ENCODE assay signal across 9 cellular contexts in the genomic region with DNA sequence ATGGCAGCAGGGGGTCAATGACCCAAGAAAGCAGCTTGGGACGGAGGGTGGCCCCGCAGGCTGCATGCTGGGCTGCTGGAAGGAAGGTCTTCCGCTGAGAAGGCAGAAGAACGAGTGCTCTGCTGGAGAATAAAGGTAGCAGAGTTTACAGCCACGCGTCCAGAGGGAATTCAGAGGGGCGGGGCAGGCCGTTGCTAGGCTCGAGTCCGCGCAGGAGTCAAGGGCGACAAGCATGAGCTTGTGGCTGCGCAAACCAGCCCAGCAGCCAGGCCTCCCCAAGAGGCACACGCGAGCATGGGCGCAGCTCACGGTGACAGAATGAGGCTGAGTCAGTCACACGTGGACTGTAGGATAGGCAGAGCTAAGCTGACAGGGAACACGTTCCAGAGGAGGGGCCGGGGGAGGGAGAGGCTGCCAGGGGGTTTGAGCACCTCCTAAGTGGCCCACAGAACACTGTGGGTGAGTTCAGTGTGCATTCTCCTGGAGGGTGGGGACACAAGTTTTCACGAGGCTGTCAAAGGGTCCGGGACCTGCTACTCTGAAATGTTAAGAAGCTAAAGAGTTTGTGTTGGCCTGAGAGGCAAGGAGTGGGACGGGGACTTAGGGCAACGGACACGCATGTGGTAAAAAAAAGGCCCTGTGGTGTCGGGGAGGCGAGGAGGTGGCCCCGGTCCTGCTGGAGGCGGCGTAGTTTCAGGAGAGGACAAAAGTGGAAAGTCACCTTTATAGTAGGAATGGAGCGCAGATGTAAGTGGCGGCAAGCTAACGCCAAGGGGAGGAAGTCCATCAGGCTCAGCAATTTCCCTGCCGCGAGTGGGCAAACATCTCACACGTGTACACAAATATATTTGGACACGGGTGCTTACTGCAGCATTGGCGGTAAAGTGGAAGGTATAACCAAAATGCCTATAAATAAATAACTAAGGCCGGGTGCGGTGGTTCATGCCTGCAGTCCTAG. TPM values are rescaled to one million over a fixed set of nuclear protein-coding genes. Genes with fewer than 3 reads are reported as not detected.
A peak's percentile ranks its signal among the peaks of the same experiment; 100 is the strongest.
DNase-seq lines count a peak whose midpoint lies in the region; ATAC-seq lines count a peak whose summit lies in the region.
"Had no signal": no experiment of that assay in that cellular context is flagged by ENCODE, and none has a peak within 500 bp of the region (broad histone marks: within the 10 kb centered on the region; RNA-seq: fewer than 3 reads in every experiment).

No MANE protein-coding gene starts in this region.

- peaks cover 8% of the 10 kb centered on the region for H3K4me1 Mint-ChIP-seq in activated T-helper 2 cell treated with anti-CD3 and anti-CD28 coated beads, Interferon-gamma antibody, Interleukin-2, Interleukin-4, amounts not matched to agents 10 μg/mL and 5 μg/mL and 100 μg/mL, durations not matched to agents 14 hours and 24 hours and 36 hours (ENCODE audit: low read depth)

- intact Hi-C loops in activated T-helper 2 cell treated with anti-CD3 and anti-CD28 coated beads, Interferon-gamma antibody, Interleukin-2, Interleukin-4, amounts not matched to agents 10 μg/mL and 5 μg/mL and 100 μg/mL, durations not matched to agents 14 hours and 24 hours and 36 hours (cut with micrococcal nuclease), result no loop called here

- no peaks in the 10 kb centered on the region for H3K36me3 Mint-ChIP-seq in activated T-helper 2 cell treated with anti-CD3 and anti-CD28 coated beads, Interferon-gamma antibody, Interleukin-2, Interleukin-4, amounts not matched to agents 10 μg/mL and 5 μg/mL and 100 μg/mL, durations not matched to agents 14 hours and 24 hours and 36 hours (ENCODE audit: low read depth)

- H3K9me3 Mint-ChIP-seq in activated T-helper 2 cell treated with anti-CD3 and anti-CD28 coated beads, Interferon-gamma antibody, Interleukin-2, Interleukin-4, amounts not matched to agents 10 μg/mL and 5 μg/mL and 100 μg/mL, durations not matched to agents 14 hours and 24 hours and 36 hours, result no peaks in the 10 kb centered on the region

- peak; percentile 91 for ATAC-seq in left lobe of liver

- no peaks in the 10 kb centered on the region for H3K27me3 Mint-ChIP-seq in activated T-helper 2 cell treated with anti-CD3 and anti-CD28 coated beads, Interferon-gamma antibody, Interleukin-2, Interleukin-4, amounts not matched to agents 10 μg/mL and 5 μg/mL and 100 μg/mL, durations not matched to agents 14 hours and 24 hours and 36 hours (ENCODE audit: low read depth)

- H3K27ac Mint-ChIP-seq in activated T-helper 2 cell treated with anti-CD3 and anti-CD28 coated beads, Interferon-gamma antibody, Interleukin-2, Interleukin-4, amounts not matched to agents 10 μg/mL and 5 μg/mL and 100 μg/mL, durations not matched to agents 14 hours and 24 hours and 36 hours, result no peak overlapping the region

- peak overlapping the region; percentile 80 for H3K27ac ChIP-seq in cingulate gyrus (ENCODE audit: low read depth, low read length)
- no peak overlapping the region for H3K27ac ChIP-seq in substantia nigra (ENCODE audit: low read depth, low read length, poor library complexity, severe bottlenecking)
- H3K27ac ChIP-seq: HL-60 had no signal

- H3K4me3 Mint-ChIP-seq in activated T-helper 2 cell treated with anti-CD3 and anti-CD28 coated beads, Interferon-gamma antibody, Interleukin-2, Interleukin-4, amounts not matched to agents 10 μg/mL and 5 μg/mL and 100 μg/mL, durations not matched to agents 14 hours and 24 hours and 36 hours (ENCODE audit: low read depth), result no peak overlapping the region

- DNase-seq in DMS79 (lab: John Stamatoyannopoulos, UW) (peak; percentile 73), NCI-H2196 (lab: John Stamatoyannopoulos, UW; ENCODE audit: unreplicated experiment) (peak; percentile 64), left lobe of liver (ENCODE audit: low spot score) (peak; percentile 60), substantia nigra (lab: John Stamatoyannopoulos, UW) (peak in 32 of 49 donors; percentile 6 to 71 (median 34))
- no peak for DNase-seq in activated T-helper 2 cell treated with anti-CD3 and anti-CD28 coated beads, Interferon-gamma antibody, Interleukin-2, Interleukin-4, amounts not matched to agents 10 μg/mL and 5 μg/mL and 100 μg/mL, durations not matched to agents 14 hours and 24 hours and 36 hours (ENCODE audit: low spot score)
- no peak for DNase-seq in stimulated activated CD4-positive, alpha-beta T cell treated with anti-CD3 and anti-CD28 coated beads, Interleukin-1b, Interleukin-23, amount 100 ng/mL, for 48 hours
- no peak for DNase-seq in effector CD4-positive, alpha-beta T cell

RNA-seq across cellular contexts. Expression of a gene that starts 17.7 kb away (rescaled TPM):
- 2.3 TPM for total RNA-seq in left lobe of liver
- total RNA-seq in activated T-helper 2 cell treated with anti-CD3 and anti-CD28 coated beads, Interferon-gamma antibody, Interleukin-2, Interleukin-4, amounts not matched to agents 10 μg/mL and 5 μg/mL and 100 μg/mL, durations not matched to agents 14 hours and 24 hours and 36 hours, result 8.7 and 12.5 TPM in 2 replicates

RNA-seq across cellular contexts. Expression of a gene that starts 42.9 kb away (rescaled TPM):
- total RNA-seq in left lobe of liver, result not detected
- not detected in 2 replicates for total RNA-seq in activated T-helper 2 cell treated with anti-CD3 and anti-CD28 coated beads, Interferon-gamma antibody, Interleukin-2, Interleukin-4, amounts not matched to agents 10 μg/mL and 5 μg/mL and 100 μg/mL, durations not matched to agents 14 hours and 24 hours and 36 hours

Comparison
In these comparisons a context has a peak if more than half of its experiments do, and no peak if none do; other contexts are left out.
1. DNase-seq: peak in DMS79 (single experiment), NCI-H2196 (single experiment), left lobe of liver (single experiment) and substantia nigra (32 of 49); none in activated T-helper 2 cell treated with anti-CD3 and anti-CD28 coated beads, Interferon-gamma antibody, Interleukin-2, Interleukin-4, amounts not matched to agents 10 μg/mL and 5 μg/mL and 100 μg/mL, durations not matched to agents 14 hours and 24 hours and 36 hours (single experiment), stimulated activated CD4-positive, alpha-beta T cell treated with anti-CD3 and anti-CD28 coated beads, Interleukin-1b, Interleukin-23, amount 100 ng/mL, for 48 hours (single experiment) and effector CD4-positive, alpha-beta T cell (single experiment).